8 cellular contexts compared by ENCODE assay signal in genomic region chr17:1997587-1998425, GRCh38. TPM values are rescaled to one million over a fixed set of nuclear protein-coding genes. Genes with fewer than 3 reads are reported as not detected.
DNase-seq lines count a peak whose midpoint lies in the region; ATAC-seq and TF ChIP-seq lines count a peak whose summit lies in the region.

No MANE protein-coding gene starts in this region.

- peak overlapping the region; percentile 32 to 53 for H3K4me3 ChIP-seq in right atrium auricular region
- peak overlapping the region; percentile 22 for H3K4me3 ChIP-seq in retinal pigment epithelial cell (ENCODE audit: low read length)

- H3K36me3 Mint-ChIP-seq in activated CD8-positive, alpha-beta memory T cell treated with anti-CD3 and anti-CD28 coated beads, Interleukin-2, amount 10 ng/mL, durations not matched to agents 7 days and 5 days: no peaks in the 10 kb centered on the region

- DNase-seq in DMS53 treated with DMSO at 0.1 percent for 48 hours (lab: John Stamatoyannopoulos, UW; ENCODE audit: unreplicated experiment): peak; percentile 48
- peak; percentile 80 to 84 for DNase-seq in SHP77 (lab: John Stamatoyannopoulos, UW)
- no peak for DNase-seq in right atrium auricular region (ENCODE audit: low spot score)
- no peak for DNase-seq in retinal pigment epithelial cell (ENCODE audit: low read depth)
- DNase-seq in amygdala (lab: John Stamatoyannopoulos, UW): no peak
- no peak for DNase-seq in activated naive CD4-positive, alpha-beta T cell (lab: John Stamatoyannopoulos, UW)
- DNase-seq in NCI-H2107 treated with DMSO at 0.1 percent for 48 hours (lab: John Stamatoyannopoulos, UW; ENCODE audit: unreplicated experiment): no peak
- no peak for DNase-seq in activated CD8-positive, alpha-beta memory T cell treated with anti-CD3 and anti-CD28 coated beads, Interleukin-2, amount 10 ng/mL, durations not matched to agents 7 days and 5 days

- no peak overlapping the region for H3K4me3 Mint-ChIP-seq in activated CD8-positive, alpha-beta memory T cell treated with anti-CD3 and anti-CD28 coated beads, Interleukin-2, amount 10 ng/mL, durations not matched to agents 7 days and 5 days

- H3K27ac Mint-ChIP-seq in activated CD8-positive, alpha-beta memory T cell treated with anti-CD3 and anti-CD28 coated beads, Interleukin-2, amount 10 ng/mL, durations not matched to agents 7 days and 5 days: no peak overlapping the region

- H3K9me3 Mint-ChIP-seq in activated CD8-positive, alpha-beta memory T cell treated with anti-CD3 and anti-CD28 coated beads, Interleukin-2, amount 10 ng/mL, durations not matched to agents 7 days and 5 days (ENCODE audit: low read depth): no peaks in the 10 kb centered on the region

- ATAC-seq in activated CD8-positive, alpha-beta memory T cell treated with anti-CD3 and anti-CD28 coated beads, Interleukin-2, amount 10 ng/mL, durations not matched to agents 7 days and 5 days: no peak

- no peaks in the 10 kb centered on the region for H3K36me3 ChIP-seq in right atrium auricular region

- H3K27me3 ChIP-seq in right atrium auricular region: no peaks in the 10 kb centered on the region

- H3K4me1 ChIP-seq in right atrium auricular region: peaks cover 0 to 46% of the 10 kb centered on the region in 2 donors

- H3K27ac ChIP-seq in right atrium auricular region: peak overlapping the region; percentile 34 to 87

- TF ChIP-seq CTCF in right atrium auricular region (IDR thresholded peaks at IDR 0.05): no peak
- no peak for TF ChIP-seq CTCF in retinal pigment epithelial cell (conservative IDR thresholded peaks at IDR 0.05; ENCODE audit: low read depth, low read length)

- peaks cover 27% of the 10 kb centered on the region for H3K27me3 Mint-ChIP-seq in activated CD8-positive, alpha-beta memory T cell treated with anti-CD3 and anti-CD28 coated beads, Interleukin-2, amount 10 ng/mL, durations not matched to agents 7 days and 5 days

- H3K4me1 Mint-ChIP-seq in activated CD8-positive, alpha-beta memory T cell treated with anti-CD3 and anti-CD28 coated beads, Interleukin-2, amount 10 ng/mL, durations not matched to agents 7 days and 5 days: no peaks in the 10 kb centered on the region

- H3K9me3 ChIP-seq in right atrium auricular region: no peaks in the 10 kb centered on the region

- CTCF ChIA-PET in activated CD8-positive, alpha-beta memory T cell treated with anti-CD3 and anti-CD28 coated beads, Interleukin-2, amount 10 ng/mL, durations not matched to agents 7 days and 5 days (lab: Charles Lee): interaction anchor here (1.0 kb wide), 1 partner anchor 87 kb away, joined by 3 read pairs; no protein-coding TSS in a partner anchor

RNA-seq across cellular contexts. Expression of gene RTN4RL1, which starts 27.3 kb away (rescaled TPM):
- 1 to 10 TPM; 1.8 to 5.0 TPM for total RNA-seq in right atrium auricular region
- under 1 TPM; 0.09 to 0.45 TPM for total RNA-seq in activated CD8-positive, alpha-beta memory T cell treated with anti-CD3 and anti-CD28 coated beads, Interleukin-2, amount 10 ng/mL, durations not matched to agents 7 days and 5 days

RNA-seq across cellular contexts. Expression of gene DPH1, which starts 32.1 kb away (rescaled TPM):
- total RNA-seq in right atrium auricular region: 10 to 100 TPM; 17.2 to 21.6 TPM
- total RNA-seq in activated CD8-positive, alpha-beta memory T cell treated with anti-CD3 and anti-CD28 coated beads, Interleukin-2, amount 10 ng/mL, durations not matched to agents 7 days and 5 days: 10 to 100 TPM; 29.2 to 37.5 TPM

RNA-seq across cellular contexts. Expression of gene OVCA2, which starts 44.0 kb away (rescaled TPM):
- total RNA-seq in right atrium auricular region: 10 to 100 TPM; 29.6 to 31.7 TPM
- total RNA-seq in activated CD8-positive, alpha-beta memory T cell treated with anti-CD3 and anti-CD28 coated beads, Interleukin-2, amount 10 ng/mL, durations not matched to agents 7 days and 5 days: 10 to 100 TPM; 31.7 to 42.2 TPM

RNA-seq across cellular contexts. Expression of gene HIC1, which starts 57.1 kb away (rescaled TPM):
- 10 to 100 TPM; 15.5 to 18.0 TPM for total RNA-seq in right atrium auricular region
- 100 to 1,000 TPM in 1 of 2 experiments, 10 to 100 TPM in 1; 88.5 to 122 TPM for total RNA-seq in activated CD8-positive, alpha-beta memory T cell treated with anti-CD3 and anti-CD28 coated beads, Interleukin-2, amount 10 ng/mL, durations not matched to agents 7 days and 5 days

Comparison
In these comparisons a context has a peak if more than half of its experiments do, and no peak if none do; other contexts are left out.
1. DNase-seq: peak in DMS53 treated with DMSO at 0.1 percent for 48 hours (single experiment) and SHP77 (2 of 2); none in right atrium auricular region (single experiment), retinal pigment epithelial cell (single experiment), amygdala (0 of 56), activated naive CD4-positive, alpha-beta T cell (0 of 4), NCI-H2107 treated with DMSO at 0.1 percent for 48 hours (single experiment) and activated CD8-positive, alpha-beta memory T cell treated with anti-CD3 and anti-CD28 coated beads, Interleukin-2, amount 10 ng/mL, durations not matched to agents 7 days and 5 days (single experiment).